ENCODE assay signal across 8 cellular contexts in genomic region chr6:158818580-158819212, GRCh38. TPM values are rescaled to one million over a fixed set of nuclear protein-coding genes. Genes with fewer than 3 reads are reported as not detected.
DNase-seq lines count a peak whose midpoint lies in the region; ATAC-seq and TF ChIP-seq lines count a peak whose summit lies in the region.

No MANE protein-coding gene starts in this region.

- TF ChIP-seq EP300 in tibial nerve (IDR thresholded peaks at IDR 0.05) = no peak

- H3K27me3 ChIP-seq in neutrophil (peaks cover 8% of the 10 kb centered on the region), tibial nerve (no peaks in the 10 kb centered on the region)

- H3K36me3 ChIP-seq in neutrophil (no peaks in the 10 kb centered on the region), tibial nerve (no peaks in the 10 kb centered on the region)

- DNase-seq in C1 segment of cervical spinal cord (lab: John Stamatoyannopoulos, UW) (peak in 9 of 14 donors; percentile 20 to 80 (median 45)), RPMI8226 (peak; percentile 79), activated gamma-delta T cell (lab: John Stamatoyannopoulos, UW) (peak; percentile 63), foreskin melanocyte (peak; percentile 47), tibial nerve (ENCODE audit: low spot score in 2 of 2) (peak in 1 of 2 donors; percentile 36)

- ATAC-seq in GM19328 (IDR thresholded peaks at IDR 0.05; ENCODE audit: unreplicated experiment) (peak; percentile 18), HG03432 (IDR thresholded peaks at IDR 0.05; ENCODE audit: unreplicated experiment) (peak; percentile 32)

- WGBS in tibial nerve, 2 donors = 1 to 2% methylated on average over 37 to 39 of the region's 63 CpGs

- TF ChIP-seq POLR2A in tibial nerve (IDR thresholded peaks at IDR 0.05) = no peak

- peak overlapping the region; percentile 82 for H3K27ac ChIP-seq in neutrophil
- peak overlapping the region; percentile 94 to 99 (median 97) for H3K27ac ChIP-seq in tibial nerve

- H3K4me3 ChIP-seq in neutrophil (ENCODE audit: low read depth in 1 of 2, low read length in 1 of 2) (peak overlapping the region; percentile 79 to 88), tibial nerve (peak overlapping the region; percentile 60 to 92 (median 76))

- H3K9me3 ChIP-seq in neutrophil (no peaks in the 10 kb centered on the region), tibial nerve (no peaks in the 10 kb centered on the region)

- TF ChIP-seq CTCF in neutrophil (IDR thresholded peaks at IDR 0.05) (no peak), tibial nerve (IDR thresholded peaks at IDR 0.05) (no peak)

- H3K4me1 ChIP-seq in neutrophil (ENCODE audit: control insufficient read depth in 1 of 2, insufficient read depth in 1 of 2, low read depth in 1 of 2, low read length in 1 of 2) (peaks cover 18 to 21% of the 10 kb centered on the region in 2 experiments), tibial nerve (peaks cover 0 to 40% (median 30%) of the 10 kb centered on the region in 4 donors)

RNA-seq across cellular contexts. Expression of gene EZR, which starts 0.5 kb away (rescaled TPM):
- total RNA-seq in tibial nerve = 100 to 1,000 TPM in 3 of 4 donors, 10 to 100 TPM in 1; 83.7 to 168 (median 144) TPM
